8 cellular contexts compared by ENCODE assay signal in genomic region chr2:46555011-46555410, GRCh38. TPM values are rescaled to one million over a fixed set of nuclear protein-coding genes. Genes with fewer than 3 reads are reported as not detected.
A peak's percentile ranks its signal among the peaks of the same experiment; 100 is the strongest.
DNase-seq lines count a peak whose midpoint lies in the region; ATAC-seq and TF ChIP-seq lines count a peak whose summit lies in the region.

No MANE protein-coding gene starts in this region.

- H3K9me3 ChIP-seq in skeletal muscle tissue (ENCODE audit: control insufficient read depth in 3 of 3, low read length in 3 of 3) (peaks cover 0 to 6% (median 0%) of the 10 kb centered on the region in 3 donors), esophagus squamous epithelium (peaks cover 0 to 7% (median 0%) of the 10 kb centered on the region in 3 donors)

- ATAC-seq in esophagus mucosa = no peak

- no peak overlapping the region for H3K9ac ChIP-seq in skeletal muscle tissue (ENCODE audit: low read depth in 1 of 3, low read length in 3 of 3)

- H3K4me3 ChIP-seq in skeletal muscle tissue (ENCODE audit: low read length in 3 of 3) (no peak overlapping the region), esophagus squamous epithelium (no peak overlapping the region)

- 64 to 75% methylated on average over 4 to 6 of the region's 8 CpGs for WGBS in esophagus squamous epithelium, 2 donors

- peaks cover 58 to 71% (median 63%) of the 10 kb centered on the region in 3 donors for H3K4me1 ChIP-seq in skeletal muscle tissue (ENCODE audit: control insufficient read depth in 3 of 3, insufficient read depth in 3 of 3, low read length in 3 of 3)
- H3K4me1 ChIP-seq in esophagus squamous epithelium = peaks cover 0 to 27% (median 4%) of the 10 kb centered on the region in 3 donors

- peak; percentile 83 for TF ChIP-seq CTCF in GM12872 (IDR thresholded peaks at IDR 0.05; ENCODE audit: insufficient read depth, low read depth, low read length)
- peak in 2 of 6 experiments; percentile 12 to 24 for TF ChIP-seq CTCF in esophagus squamous epithelium (IDR thresholded peaks at IDR 0.05)

- H3K27me3 ChIP-seq in skeletal muscle tissue (ENCODE audit: control insufficient read depth in 3 of 3, insufficient read depth in 3 of 3, low read length in 3 of 3) = no peaks in the 10 kb centered on the region
- no peaks in the 10 kb centered on the region for H3K27me3 ChIP-seq in esophagus squamous epithelium

- intact Hi-C loops in esophagus squamous epithelium (cut with DNase I) = no loop called here

- DNase-seq in RPMI8226 (peak; percentile 43), COLO668 (lab: John Stamatoyannopoulos, UW; ENCODE audit: unreplicated experiment) (no peak), esophagus squamous epithelium (lab: John Stamatoyannopoulos, UW) (no peak), Ammon's horn (ENCODE audit: low spot score) (no peak)
- peak; percentile 12 for DNase-seq in effector CD8-positive, alpha-beta T cell (lab: John Stamatoyannopoulos, UW)

- H3K36me3 ChIP-seq in skeletal muscle tissue (ENCODE audit: control insufficient read depth in 3 of 3, insufficient read depth in 3 of 3, low read length in 3 of 3) (peaks cover 3 to 13% (median 10%) of the 10 kb centered on the region in 3 donors), esophagus squamous epithelium (peaks cover 0 to 15% (median 0%) of the 10 kb centered on the region in 3 donors)

- H3K27ac ChIP-seq in skeletal muscle tissue (ENCODE audit: low read depth, low read length) = peak overlapping the region; percentile 59
- H3K27ac ChIP-seq in esophagus squamous epithelium = peak overlapping the region in 1 of 4 donors; percentile 42

- TF ChIP-seq POLR2A in esophagus squamous epithelium (IDR thresholded peaks at IDR 0.05) = no peak

RNA-seq across cellular contexts. Expression of gene ATP6V1E2, which starts 12.6 kb away (rescaled TPM):
- total RNA-seq in skeletal muscle tissue = 2.6 TPM
- total RNA-seq in esophagus squamous epithelium = 1 to 10 TPM; 1.3 to 6.1 (median 3.0) TPM
- total RNA-seq in esophagus mucosa = 3.2 TPM

RNA-seq across cellular contexts. Expression of gene RHOQ, which starts 12.7 kb away (rescaled TPM):
- total RNA-seq in skeletal muscle tissue = 42.3 TPM
- total RNA-seq in esophagus squamous epithelium = 10 to 100 TPM in 3 of 4 donors, 1 to 10 TPM in 1; 5.3 to 49.6 (median 18.7) TPM
- 9.2 TPM for total RNA-seq in esophagus mucosa

Comparison
In these comparisons a context has a peak if more than half of its experiments do, and no peak if none do; other contexts are left out.
1. DNase-seq: peak in RPMI8226 (single experiment) and effector CD8-positive, alpha-beta T cell (single experiment); none in COLO668 (single experiment), esophagus squamous epithelium (single experiment) and Ammon's horn (single experiment).